ENCODE assay signal across 15 cellular contexts in genomic region chrX:153628665-153629064, GRCh38.
"Had no signal": no experiment of that assay in that cellular context is flagged by ENCODE, and none has a peak within 500 bp of the region (broad histone marks: within the 10 kb centered on the region; RNA-seq: fewer than 3 reads in every experiment).

No MANE protein-coding gene starts in this region.

- H3K27me3 ChIP-seq: brain microvascular endothelial cell, foreskin keratinocyte, thyroid gland had no signal

- H3K36me3 ChIP-seq: ascending aorta, brain microvascular endothelial cell, prostate gland, thyroid gland had no signal

- H3K4me3 ChIP-seq: ascending aorta, prostate gland, thyroid gland had no signal

- H3K4me1 ChIP-seq: ascending aorta, foreskin keratinocyte, prostate gland, thyroid gland had no signal

- DNase-seq: activated CD4-positive, alpha-beta T cell treated with anti-CD3 and anti-CD28 coated beads for 1 hour; activated T-cell treated with anti-CD3 and anti-CD28 coated beads, Interleukin-2, amount 50 U/mL, for 24 hours; brain microvascular endothelial cell; dermis blood vessel endothelial cell; effector CD8-positive, alpha-beta T cell; foreskin keratinocyte; mesenchymal stem cell; stimulated activated CD4-positive, alpha-beta T cell treated with anti-CD3 and anti-CD28 coated beads, Interleukin-12 subunit alpha, Interleukin-12 subunit beta, amount 100 ng/mL, for 4 hours; stimulated activated CD4-positive, alpha-beta T cell treated with anti-CD3 and anti-CD28 coated beads, Interleukin-4, amount 100 ng/mL, for 4 hours; thyroid gland had no signal

- H3K27ac ChIP-seq: ascending aorta, brain microvascular endothelial cell, foreskin keratinocyte, prostate gland, thyroid gland had no signal

- ATAC-seq: activated naive CD4-positive, alpha-beta T cell treated with anti-CD3 and anti-CD28 coated beads, Interleukin-2, amount 50 U/mL, for 72 hours; activated T-helper 17 cell treated with anti-CD3 and anti-CD28 coated beads, Interleukin-2, amount 50 U/mL, for 72 hours; foreskin keratinocyte; T-cell had no signal

- H3K9me3 ChIP-seq: prostate gland, thyroid gland had no signal
